ENCODE assay signal across 20 cellular contexts in genomic region chr19:55479045-55479444, GRCh38. TPM values are rescaled to one million over a fixed set of nuclear protein-coding genes. Genes with fewer than 3 reads are reported as not detected.
DNase-seq lines count a peak whose midpoint lies in the region; ATAC-seq, FAIRE-seq and TF ChIP-seq lines count a peak whose summit lies in the region.
"Had no signal": no experiment of that assay in that cellular context is flagged by ENCODE, and none has a peak within 500 bp of the region (broad histone marks: within the 10 kb centered on the region; RNA-seq: fewer than 3 reads in every experiment).

No MANE protein-coding gene starts in this region.

- H3K9me3 Mint-ChIP-seq in MCF 10A (ENCODE audit: unreplicated experiment) (no peaks in the 10 kb centered on the region), endothelial cell (ENCODE audit: unreplicated experiment) (no peaks in the 10 kb centered on the region)
- no peaks in the 10 kb centered on the region for H3K9me3 Mint-ChIP-seq in stimulated activated memory B cell treated with anti-CD40 and anti-IgM and Interleukin-4, amounts not matched to agents 10 μg/mL and 1 μg/mL and 100 μg/mL, for 72 hours

- no peaks in the 10 kb centered on the region for H3K27me3 ChIP-seq in mammary epithelial cell (ENCODE audit: insufficient read depth, low read length)
- no peaks in the 10 kb centered on the region for H3K27me3 ChIP-seq in Loucy (ENCODE audit: insufficient read depth, low read length, poor library complexity, severe bottlenecking)
- H3K27me3 ChIP-seq in esophagus muscularis mucosa = no peaks in the 10 kb centered on the region
- H3K27me3 ChIP-seq in vagina = no peaks in the 10 kb centered on the region
- H3K27me3 ChIP-seq: breast epithelium, uterus had no signal

- no peak for TF ChIP-seq CTCF in MCF 10A (IDR thresholded peaks at IDR 0.05; ENCODE audit: unreplicated experiment)
- TF ChIP-seq CTCF in mammary epithelial cell (conservative IDR thresholded peaks at IDR 0.05 in 1 of 2, IDR thresholded peaks at IDR 0.05 in 1 of 2; ENCODE audit: extremely low read depth in 1 of 2, insufficient read depth in 1 of 2, low read depth in 1 of 2, low read length in 2 of 2) = no peak
- TF ChIP-seq CTCF in Loucy (conservative IDR thresholded peaks at IDR 0.05; ENCODE audit: low read length) = no peak
- TF ChIP-seq CTCF in endothelial cell (IDR thresholded peaks at IDR 0.05; ENCODE audit: unreplicated experiment) = no peak
- no peak for TF ChIP-seq CTCF in esophagus muscularis mucosa (IDR thresholded peaks at IDR 0.05)
- TF ChIP-seq CTCF in vagina (IDR thresholded peaks at IDR 0.05) = no peak

- DNase-seq in MCF 10A (ENCODE audit: unreplicated experiment) (no peak), mammary epithelial cell (no peak), endothelial cell (ENCODE audit: low spot score) (no peak), esophagus muscularis mucosa (ENCODE audit: extremely low spot score) (no peak), vagina (ENCODE audit: extremely low spot score in 2 of 2) (no peak), urothelium cell line (ENCODE audit: low spot score) (no peak)
- DNase-seq: effector memory CD4-positive, alpha-beta T cell; lower lobe of right lung; NCI-H2107; nucleus accumbens; stimulated activated CD4-positive, alpha-beta T cell treated with anti-CD3 and anti-CD28 coated beads, Interleukin-2, amount 100 ng/mL, for 48 hours; stimulated activated CD8-positive, alpha-beta memory T cell treated with anti-CD3 and anti-CD28 coated beads, Interleukin-4, amount 100 ng/mL, for 48 hours; uterus had no signal

- no peaks in the 10 kb centered on the region for H3K36me3 ChIP-seq in mammary epithelial cell (ENCODE audit: insufficient read depth, low read length)
- H3K36me3 ChIP-seq in Loucy (ENCODE audit: insufficient read depth, low read length) = no peaks in the 10 kb centered on the region
- peaks cover 18 to 33% (median 27%) of the 10 kb centered on the region in 4 donors for H3K36me3 ChIP-seq in esophagus muscularis mucosa
- H3K36me3 ChIP-seq in vagina = no peaks in the 10 kb centered on the region
- H3K36me3 ChIP-seq: breast epithelium, uterus had no signal

- in situ Hi-C loops in mammary epithelial cell (cut with MboI; ENCODE audit: low sequenced_read_pairs in 2 of 2) = no loop called here

- no peak for TF ChIP-seq POLR2A in esophagus muscularis mucosa (IDR thresholded peaks at IDR 0.05; ENCODE audit: low read depth)
- TF ChIP-seq POLR2A in vagina (IDR thresholded peaks at IDR 0.05) = no peak

- H3K4me2 ChIP-seq in mammary epithelial cell (ENCODE audit: insufficient read depth, low read depth, low read length) = no peak overlapping the region
- H3K4me2 ChIP-seq in Loucy (ENCODE audit: low read depth, low read length, poor library complexity, severe bottlenecking) = peak overlapping the region; percentile 24

- no peak for FAIRE-seq in urothelium cell line (lab: Jason Lieb, UNC)
- FAIRE-seq: RCC 7860 had no signal

- BruUV-seq in MCF 10A (replicated peaks; lab: Mats Ljungman, UMichigan) (no TSS peak), mammary epithelial cell (replicated peaks; lab: Mats Ljungman, UMichigan) (no TSS peak)

- H3K4me3 Mint-ChIP-seq in MCF 10A (ENCODE audit: unreplicated experiment) = no peak overlapping the region
- peak overlapping the region; percentile 72 for H3K4me3 Mint-ChIP-seq in endothelial cell (ENCODE audit: unreplicated experiment)
- no peak overlapping the region for H3K4me3 Mint-ChIP-seq in stimulated activated memory B cell treated with anti-CD40 and anti-IgM and Interleukin-4, amounts not matched to agents 10 μg/mL and 1 μg/mL and 100 μg/mL, for 72 hours

- dilution Hi-C loops in mammary epithelial cell (cut with HindIII; ENCODE audit: low sequenced_read_pairs) = loop anchor here (10.0 kb wide), 4 partner anchors 124 to 404 kb away; partner anchors contain the start of genes COX6B2, EPS8L1 and PPP1R12C

- H3K9me3 ChIP-seq in mammary epithelial cell (replicated peaks; ENCODE audit: insufficient read depth, low read length) (no peaks in the 10 kb centered on the region), Loucy (ENCODE audit: insufficient read depth, low read depth, low read length) (no peaks in the 10 kb centered on the region), esophagus muscularis mucosa (no peaks in the 10 kb centered on the region), vagina (no peaks in the 10 kb centered on the region)
- H3K9me3 ChIP-seq: breast epithelium, HAP-1, lower lobe of right lung, uterus had no signal

- H3K4me3 ChIP-seq in mammary epithelial cell (replicated peaks in 1 of 3; ENCODE audit: insufficient read depth in 1 of 3, low read depth in 2 of 3, low read length in 3 of 3) = no peak overlapping the region
- H3K4me3 ChIP-seq in Loucy (ENCODE audit: low read length, poor library complexity, severe bottlenecking) = no peak overlapping the region
- H3K4me3 ChIP-seq in esophagus muscularis mucosa = no peak overlapping the region
- H3K4me3 ChIP-seq in vagina = no peak overlapping the region
- H3K4me3 ChIP-seq: breast epithelium, HAP-1, lower lobe of right lung, uterus had no signal

- H3K4me1 Mint-ChIP-seq in MCF 10A (ENCODE audit: insufficient read depth, unreplicated experiment) = peaks cover 33% of the 10 kb centered on the region
- H3K4me1 Mint-ChIP-seq in endothelial cell (ENCODE audit: unreplicated experiment) = peaks cover 11% of the 10 kb centered on the region
- peaks cover 41% of the 10 kb centered on the region for H3K4me1 Mint-ChIP-seq in stimulated activated memory B cell treated with anti-CD40 and anti-IgM and Interleukin-4, amounts not matched to agents 10 μg/mL and 1 μg/mL and 100 μg/mL, for 72 hours

- no peak for TF ChIP-seq EP300 in esophagus muscularis mucosa (IDR thresholded peaks at IDR 0.05)

- 97% methylated on average over 15 of the region's 17 CpGs for WGBS in mammary epithelial cell (ENCODE audit: low coverage, missing lambda C conversion rate)
- 86% methylated on average over 17 of the region's 17 CpGs for WGBS in esophagus muscularis mucosa

- no peaks in the 10 kb centered on the region for H3K9me2 ChIP-seq in Loucy (replicated peaks; ENCODE audit: low read depth, low read length)

- no peak overlapping the region for H3K27ac ChIP-seq in mammary epithelial cell (ENCODE audit: insufficient read depth, low read depth, low read length)
- H3K27ac ChIP-seq in esophagus muscularis mucosa (replicated peaks in 1 of 4) = no peak overlapping the region
- no peak overlapping the region for H3K27ac ChIP-seq in vagina
- H3K27ac ChIP-seq: breast epithelium, lower lobe of right lung, uterus had no signal

- ATAC-seq in stimulated activated memory B cell treated with anti-CD40 and anti-IgM and Interleukin-4, amounts not matched to agents 10 μg/mL and 1 μg/mL and 100 μg/mL, for 72 hours = no peak
- ATAC-seq: activated CD4-positive, CD25-positive, alpha-beta regulatory T cell treated with anti-CD3 and anti-CD28 coated beads, Interleukin-2, amount 50 U/mL, for 24 hours; lower lobe of right lung; sciatic nerve had no signal

- H3K4me1 ChIP-seq in mammary epithelial cell (ENCODE audit: insufficient read depth, low read length) (peaks cover 25% of the 10 kb centered on the region), Loucy (ENCODE audit: insufficient read depth, low read length, poor library complexity, severe bottlenecking) (peaks cover 17% of the 10 kb centered on the region), esophagus muscularis mucosa (peaks cover 29 to 39% (median 32%) of the 10 kb centered on the region in 4 donors), vagina (peaks cover 38% of the 10 kb centered on the region)

- H3K79me2 ChIP-seq in mammary epithelial cell (ENCODE audit: insufficient read depth, low read length) (peaks cover 42% of the 10 kb centered on the region), Loucy (ENCODE audit: insufficient read depth, low read length) (peaks cover 19% of the 10 kb centered on the region)

- H3K27me3 Mint-ChIP-seq in MCF 10A (ENCODE audit: insufficient read depth, unreplicated experiment) (no peaks in the 10 kb centered on the region), endothelial cell (ENCODE audit: unreplicated experiment) (peaks cover 27% of the 10 kb centered on the region)
- no peaks in the 10 kb centered on the region for H3K27me3 Mint-ChIP-seq in stimulated activated memory B cell treated with anti-CD40 and anti-IgM and Interleukin-4, amounts not matched to agents 10 μg/mL and 1 μg/mL and 100 μg/mL, for 72 hours

- H3K36me3 Mint-ChIP-seq in MCF 10A (ENCODE audit: insufficient read depth, unreplicated experiment) (no peaks in the 10 kb centered on the region), endothelial cell (ENCODE audit: low read depth, unreplicated experiment) (peaks cover 12% of the 10 kb centered on the region)
- peaks cover 24% of the 10 kb centered on the region for H3K36me3 Mint-ChIP-seq in stimulated activated memory B cell treated with anti-CD40 and anti-IgM and Interleukin-4, amounts not matched to agents 10 μg/mL and 1 μg/mL and 100 μg/mL, for 72 hours

- intact Hi-C loops in MCF 10A (cut with micrococcal nuclease) (no loop called here), mammary epithelial cell (cut with micrococcal nuclease) (no loop called here), esophagus muscularis mucosa (cut with DNase I) (no loop called here), vagina (cut with DNase I) (no loop called here)

- POLR2A ChIA-PET in MCF 10A (lab: Yijun Ruan, JAX) = no interaction called here

- H2AFZ ChIP-seq in mammary epithelial cell (ENCODE audit: low read depth, low read length) (no peak overlapping the region), Loucy (ENCODE audit: low read length) (no peak overlapping the region)

- H3K27ac Mint-ChIP-seq in MCF 10A (ENCODE audit: low read depth, unreplicated experiment) (peak overlapping the region; percentile 75), endothelial cell (ENCODE audit: unreplicated experiment) (no peak overlapping the region)
- peak overlapping the region; percentile 5 for H3K27ac Mint-ChIP-seq in stimulated activated memory B cell treated with anti-CD40 and anti-IgM and Interleukin-4, amounts not matched to agents 10 μg/mL and 1 μg/mL and 100 μg/mL, for 72 hours

- no peak overlapping the region for H3K9ac ChIP-seq in mammary epithelial cell (ENCODE audit: insufficient read depth, low read length)
- peak overlapping the region; percentile 27 for H3K9ac ChIP-seq in Loucy (ENCODE audit: low read depth, low read length, poor library complexity, severe bottlenecking)

- H4K20me1 ChIP-seq in mammary epithelial cell (ENCODE audit: insufficient read depth, low read length) (no peaks in the 10 kb centered on the region), Loucy (ENCODE audit: insufficient read depth, low read length, poor library complexity, severe bottlenecking) (peaks cover 6% of the 10 kb centered on the region)

- no peaks in the 10 kb centered on the region for H3F3A ChIP-seq in Loucy (ENCODE audit: low read depth)

- CTCF ChIA-PET in MCF 10A (lab: Yijun Ruan, JAX) = interaction anchor here (0.6 to 1.8 kb wide), 6 partner anchors 11 to 338 kb away, joined by 3 to 9 read pairs (median 4); partner anchors contain the start of gene ZNF865
- CTCF ChIA-PET in mammary epithelial cell (lab: Charles Lee; ENCODE audit: low non-redundant PET) = no interaction called here

RNA-seq across cellular contexts. Expression of gene ZNF628, which starts 2.6 kb away (rescaled TPM):
- 6.2 and 12.1 TPM in 2 replicates for total RNA-seq in MCF 10A (2022)
- total RNA-seq in mammary epithelial cell = 1 to 10 TPM; 2.7 to 10.0 TPM
- polyA plus RNA-seq in mammary epithelial cell = 1.7 TPM
- 0.62 TPM for polyA minus RNA-seq in mammary epithelial cell
- 8.7 TPM for total RNA-seq in endothelial cell (ENCODE audit: unreplicated experiment)
- 10 to 100 TPM in 3 of 4 donors, 1 to 10 TPM in 1; 5.1 to 16.6 (median 11.9) TPM for total RNA-seq in esophagus muscularis mucosa
- total RNA-seq in vagina = 2.7 TPM

RNA-seq across cellular contexts. Expression of gene NAT14, which starts 5.9 kb away (rescaled TPM):
- total RNA-seq in MCF 10A (2022) (16.6 and 22.8 TPM in 2 replicates), mammary epithelial cell (10 to 100 TPM in 1 of 2 donors, 1 to 10 TPM in 1; 5.0 to 26.3 TPM), endothelial cell (ENCODE audit: unreplicated experiment) (37.7 TPM), esophagus muscularis mucosa (10 to 100 TPM in 3 of 4 donors, 1 to 10 TPM in 1; 5.8 to 14.2 (median 10.2) TPM), vagina (14.2 TPM)
- polyA plus RNA-seq in mammary epithelial cell = 11.4 TPM
- 1.4 TPM for polyA minus RNA-seq in mammary epithelial cell

RNA-seq across cellular contexts. Expression of gene SSC5D, which starts 9.2 kb away (rescaled TPM):
- total RNA-seq in MCF 10A (2022) (0.33 and 0.59 TPM in 2 replicates), mammary epithelial cell (under 1 TPM; 0.09 to 0.50 TPM), endothelial cell (ENCODE audit: unreplicated experiment) (0.95 TPM), esophagus muscularis mucosa (10 to 100 TPM in 3 of 4 donors, 1 to 10 TPM in 1; 9.5 to 41.2 (median 14.6) TPM), vagina (13.5 TPM)
- not detected for polyA plus RNA-seq in mammary epithelial cell
- polyA minus RNA-seq in mammary epithelial cell = not detected

RNA-seq across cellular contexts. Expression of gene C19orf85, which starts 14.5 kb away (rescaled TPM):
- total RNA-seq in MCF 10A (2022) (0.23 and 0.32 TPM in 2 replicates), mammary epithelial cell (not detected), endothelial cell (ENCODE audit: unreplicated experiment) (not detected), esophagus muscularis mucosa (not detected), vagina (not detected)
- polyA plus RNA-seq in mammary epithelial cell = not detected
- polyA minus RNA-seq in mammary epithelial cell = not detected
- total RNA-seq: breast epithelium, lower lobe of right lung, sciatic nerve, uterus had no signal

RNA-seq across cellular contexts. Expression of gene ISOC2, which starts 17.6 kb away (rescaled TPM):
- total RNA-seq in MCF 10A (2022) = 34.3 and 59.9 TPM in 2 replicates
- total RNA-seq in mammary epithelial cell = 10 to 100 TPM; 38.9 to 65.0 TPM
- polyA plus RNA-seq in mammary epithelial cell = 55.7 TPM
- 17.0 TPM for polyA minus RNA-seq in mammary epithelial cell
- total RNA-seq in endothelial cell (ENCODE audit: unreplicated experiment) = 20.2 TPM
- total RNA-seq in esophagus muscularis mucosa = 100 to 1,000 TPM in 1 of 4 donors, 10 to 100 TPM in 3; 66.8 to 104 (median 77.7) TPM
- total RNA-seq in vagina = 61.4 TPM
